Comparison of ENCODE assay signal across 18 cellular contexts in genomic region chr5:27592231-27592630, GRCh38.
DNase-seq lines count a peak whose midpoint lies in the region; ATAC-seq, FAIRE-seq and TF ChIP-seq lines count a peak whose summit lies in the region.
"Had no signal": no experiment of that assay in that cellular context is flagged by ENCODE, and none has a peak within 500 bp of the region (broad histone marks: within the 10 kb centered on the region; RNA-seq: fewer than 3 reads in every experiment).

No MANE protein-coding gene starts in this region.

- H3K27ac Mint-ChIP-seq in GM23338: no peak overlapping the region
- H3K27ac Mint-ChIP-seq: activated CD4-positive, alpha-beta T cell treated with anti-CD3 and anti-CD28 coated beads, Interleukin-2, amount 10 ng/mL, durations not matched to agents 7 days and 5 days had no signal

- H3K4me2 ChIP-seq in GM23338 (no peak overlapping the region), fibroblast of lung (ENCODE audit: extremely low read depth, insufficient read depth, low read length) (no peak overlapping the region), osteoblast (ENCODE audit: insufficient read depth, low read length) (no peak overlapping the region)
- H3K4me2 ChIP-seq: KMS-11 had no signal

- no peak overlapping the region for H2AFZ ChIP-seq in GM23338
- H2AFZ ChIP-seq in fibroblast of lung (ENCODE audit: low read length): no peak overlapping the region
- H2AFZ ChIP-seq in osteoblast (ENCODE audit: low read length): no peak overlapping the region

- H3K36me3 Mint-ChIP-seq in GM23338 (ENCODE audit: low read depth): no peaks in the 10 kb centered on the region

- H3F3A ChIP-seq in GM23338 (replicated peaks; ENCODE audit: low read depth): no peaks in the 10 kb centered on the region

- H3K79me2 ChIP-seq in GM23338 (replicated peaks; ENCODE audit: insufficient read depth): no peaks in the 10 kb centered on the region
- no peaks in the 10 kb centered on the region for H3K79me2 ChIP-seq in fibroblast of lung (ENCODE audit: control insufficient read depth, insufficient read depth, low read length)
- no peaks in the 10 kb centered on the region for H3K79me2 ChIP-seq in osteoblast (ENCODE audit: insufficient read depth, low read length)

- TF ChIP-seq CTCF in GM23338 (conservative IDR thresholded peaks at IDR 0.05; ENCODE audit: low read depth in 2 of 2) (no peak), fibroblast of lung (conservative IDR thresholded peaks at IDR 0.05 in 1 of 2, IDR thresholded peaks at IDR 0.05 in 1 of 2; ENCODE audit: low read depth in 1 of 2, low read length in 2 of 2) (no peak), osteoblast (IDR thresholded peaks at IDR 0.05; ENCODE audit: extremely low read depth, low read depth, low read length) (no peak)

- no peak overlapping the region for H3K4me3 ChIP-seq in GM23338
- H3K4me3 ChIP-seq in fibroblast of lung (replicated peaks in 1 of 4; ENCODE audit: control extremely low read depth in 1 of 4, insufficient read depth in 1 of 4, low read depth in 3 of 4, low read length in 4 of 4): no peak overlapping the region
- no peak overlapping the region for H3K4me3 ChIP-seq in osteoblast (ENCODE audit: insufficient read depth, low read length)
- H3K4me3 ChIP-seq: ovary, stomach, upper lobe of right lung had no signal

- H3K9me3 Mint-ChIP-seq in GM23338: no peaks in the 10 kb centered on the region; the same call in 2 of the 3 replicates

- H3K27me3 Mint-ChIP-seq in GM23338 (ENCODE audit: insufficient read depth, low read depth, poor library complexity): no peaks in the 10 kb centered on the region
- H3K27me3 Mint-ChIP-seq: activated CD4-positive, alpha-beta T cell treated with anti-CD3 and anti-CD28 coated beads, Interleukin-2, amount 10 ng/mL, durations not matched to agents 7 days and 5 days had no signal

- H3K27me3 ChIP-seq in GM23338 (ENCODE audit: insufficient read depth) (no peaks in the 10 kb centered on the region), fibroblast of lung (ENCODE audit: control insufficient read depth, insufficient read depth, low read length) (no peaks in the 10 kb centered on the region), osteoblast (ENCODE audit: insufficient read depth, low read length) (no peaks in the 10 kb centered on the region)
- H3K27me3 ChIP-seq: ovary, stomach, upper lobe of right lung had no signal

- H3K27ac ChIP-seq in GM23338 (ENCODE audit: low read depth) (no peak overlapping the region), fibroblast of lung (ENCODE audit: insufficient read depth, low read length) (no peak overlapping the region), osteoblast (ENCODE audit: low read depth, low read length) (no peak overlapping the region)
- H3K27ac ChIP-seq: KMS-11, ovary, stomach, upper lobe of right lung had no signal

- no peaks in the 10 kb centered on the region for H3K9me2 ChIP-seq in GM23338 (ENCODE audit: insufficient read depth)

- ATAC-seq in GM23338 (no peak), GM19455 (IDR thresholded peaks at IDR 0.05; ENCODE audit: unreplicated experiment) (no peak)
- ATAC-seq: left ventricle myocardium superior, upper lobe of right lung had no signal

- no peak overlapping the region for H3K4me3 Mint-ChIP-seq in GM23338
- H3K4me3 Mint-ChIP-seq: activated CD4-positive, alpha-beta T cell treated with anti-CD3 and anti-CD28 coated beads, Interleukin-2, amount 10 ng/mL, durations not matched to agents 7 days and 5 days had no signal

- no peaks in the 10 kb centered on the region for H4K20me1 ChIP-seq in GM23338 (replicated peaks; ENCODE audit: insufficient read depth)
- no peaks in the 10 kb centered on the region for H4K20me1 ChIP-seq in fibroblast of lung (ENCODE audit: control insufficient read depth, extremely low read depth, insufficient read depth, low read length)
- H4K20me1 ChIP-seq in osteoblast (ENCODE audit: insufficient read depth, low read length): no peaks in the 10 kb centered on the region

- FAIRE-seq in RCC 7860 (lab: Jason Lieb, UNC): peak; percentile 100

- no peaks in the 10 kb centered on the region for H3K9me3 ChIP-seq in fibroblast of lung (ENCODE audit: control insufficient read depth, insufficient read depth, low read depth, low read length)
- H3K9me3 ChIP-seq in osteoblast (ENCODE audit: low read depth, low read length): peaks cover 2% of the 10 kb centered on the region
- H3K9me3 ChIP-seq: ovary, upper lobe of right lung had no signal

- H3K36me3 ChIP-seq in GM23338 (ENCODE audit: insufficient read depth): no peaks in the 10 kb centered on the region
- H3K36me3 ChIP-seq in fibroblast of lung (ENCODE audit: control insufficient read depth, insufficient read depth, low read length): no peaks in the 10 kb centered on the region
- H3K36me3 ChIP-seq in osteoblast (ENCODE audit: insufficient read depth, low read length): no peaks in the 10 kb centered on the region
- H3K36me3 ChIP-seq: ovary, stomach, upper lobe of right lung had no signal

- DNase-seq in GM23338 (ENCODE audit: low spot score): peak; percentile 9
- DNase-seq in RCC 7860 (ENCODE audit: low spot score): peak; percentile 89
- DNase-seq in fibroblast of lung (ENCODE audit: low read depth in 2 of 2): peak; percentile 6 to 78
- DNase-seq in osteoblast (ENCODE audit: insufficient read length, low spot score, missing footprints): peak; percentile 38
- no peak for DNase-seq in OCI-M1 (lab: John Stamatoyannopoulos, UW)
- no peak for DNase-seq in NCI-H524 treated with DMSO at 0.1 percent for 48 hours (lab: John Stamatoyannopoulos, UW)
- DNase-seq: activated CD4-positive, alpha-beta T cell treated with anti-CD3 and anti-CD28 coated beads, Interleukin-2, amount 10 ng/mL, durations not matched to agents 7 days and 5 days; activated CD8-positive, alpha-beta memory T cell treated with anti-CD3 and anti-CD28 coated beads, Interleukin-2, amount 50 U/mL, for 48 hours; activated gamma-delta T cell; COR-L47; left ventricle myocardium superior; NCI-H1105; ovary; RPMI8226; stomach; upper lobe of right lung had no signal

- H3K4me1 Mint-ChIP-seq in GM23338: peaks cover 2% of the 10 kb centered on the region; the same call in 1 of the 3 replicates
- H3K4me1 Mint-ChIP-seq: activated CD4-positive, alpha-beta T cell treated with anti-CD3 and anti-CD28 coated beads, Interleukin-2, amount 10 ng/mL, durations not matched to agents 7 days and 5 days had no signal

- H3K9ac ChIP-seq in fibroblast of lung (ENCODE audit: insufficient read depth, low read length): no peak overlapping the region
- H3K9ac ChIP-seq: KMS-11 had no signal

- no peaks in the 10 kb centered on the region for H3K4me1 ChIP-seq in GM23338 (ENCODE audit: insufficient read depth)
- H3K4me1 ChIP-seq in fibroblast of lung (ENCODE audit: control insufficient read depth, extremely low read depth, insufficient read depth, low read length): no peaks in the 10 kb centered on the region
- no peaks in the 10 kb centered on the region for H3K4me1 ChIP-seq in osteoblast (ENCODE audit: insufficient read depth, low read length)
- H3K4me1 ChIP-seq: stomach, upper lobe of right lung had no signal

TF ChIP-seq in GM23338, 12 proteins besides CTCF, POLR2A, EP300 and RAD21 (continues in another document):
- TF ChIP-seq CREB1 (CRISPR knock-in tag; IDR thresholded peaks at IDR 0.05; ENCODE audit: low read depth) (no peak), EZH2 (IDR thresholded peaks at IDR 0.05; ENCODE audit: low read depth, unreplicated experiment) (no peak), EZH2phosphoT487 (IDR thresholded peaks at IDR 0.05; ENCODE audit: unreplicated experiment) (no peak), JUNB (IDR thresholded peaks at IDR 0.05; ENCODE audit: unreplicated experiment) (no peak), POLR2AphosphoS5 (IDR thresholded peaks at IDR 0.05; ENCODE audit: low read depth) (no peak), STAT1 (IDR thresholded peaks at IDR 0.05; ENCODE audit: unreplicated experiment) (no peak), ZNF114 (CRISPR knock-in tag; IDR thresholded peaks at IDR 0.05) (no peak), NANOG (IDR thresholded peaks at IDR 0.05; ENCODE audit: borderline replicate concordance) (no peak), ZNF331 (CRISPR knock-in tag; IDR thresholded peaks at IDR 0.05; ENCODE audit: low read depth) (no peak)

Comparison
In these comparisons a context has a peak if more than half of its experiments do, and no peak if none do; other contexts are left out.
1. DNase-seq: peak in GM23338 (single experiment), RCC 7860 (single experiment), fibroblast of lung (2 of 2) and osteoblast (single experiment); none in OCI-M1 (single experiment) and NCI-H524 treated with DMSO at 0.1 percent for 48 hours (single experiment).